In the genomic region with DNA sequence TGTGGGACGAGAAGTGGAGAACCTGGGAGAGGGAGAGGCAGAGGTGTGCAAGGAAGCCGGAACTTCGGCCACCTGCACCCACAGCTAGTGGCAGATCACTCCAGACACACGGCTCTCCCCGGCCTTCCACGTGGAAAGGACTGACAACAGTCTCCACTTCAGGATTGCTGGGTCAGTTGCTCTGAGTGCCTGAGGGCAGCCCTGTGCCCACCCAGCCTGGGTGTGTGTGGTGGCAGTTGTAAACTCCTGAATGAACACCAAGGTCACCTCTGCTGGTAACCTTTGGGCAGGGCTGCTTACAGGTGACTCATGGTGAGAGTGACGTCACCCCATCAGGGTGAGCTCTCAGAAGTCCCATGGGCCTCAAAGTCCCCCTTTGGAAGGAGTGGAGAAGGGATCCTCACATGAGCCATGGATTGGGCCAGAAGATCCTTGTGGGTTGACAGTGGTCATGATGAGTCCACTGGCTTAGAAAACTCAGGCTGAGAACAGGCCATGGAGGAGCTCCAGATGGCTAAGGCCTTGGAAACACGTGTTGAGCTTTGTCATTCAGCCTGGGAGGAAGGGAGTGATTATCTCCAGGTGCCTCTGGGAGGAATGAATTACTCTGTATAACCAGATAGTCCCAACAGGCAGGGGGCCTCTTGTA, we compare ENCODE assay signal across 10 cellular contexts.
DNase-seq lines count a peak whose midpoint lies in the region; ATAC-seq and TF ChIP-seq lines count a peak whose summit lies in the region.
"Had no signal": no experiment of that assay in that cellular context is flagged by ENCODE, and none has a peak within 500 bp of the region (broad histone marks: within the 10 kb centered on the region; RNA-seq: fewer than 3 reads in every experiment).

No MANE protein-coding gene starts in this region.

- H3K79me2 ChIP-seq in mammary epithelial cell (ENCODE audit: insufficient read depth, low read length) (peaks cover 80% of the 10 kb centered on the region), osteoblast (ENCODE audit: insufficient read depth, low read length) (peaks cover 49% of the 10 kb centered on the region)

- peak; percentile 93 for ATAC-seq in activated CD4-positive, alpha-beta T cell treated with anti-CD3 and anti-CD28 coated beads for 36 hours

- POLR2A ChIA-PET in activated CD4-positive, alpha-beta T cell treated with anti-CD3 and anti-CD28 coated beads for 36 hours (lab: Charles Lee) = interaction anchor here (0.6 kb wide), 2 partner anchors 77 to 762 kb away, joined by 3 read pairs; no protein-coding TSS in a partner anchor

- no peak for TF ChIP-seq CTCF in mammary epithelial cell (conservative IDR thresholded peaks at IDR 0.05 in 1 of 2, IDR thresholded peaks at IDR 0.05 in 1 of 2; ENCODE audit: extremely low read depth in 1 of 2, insufficient read depth in 1 of 2, low read depth in 1 of 2, low read length in 2 of 2)
- no peak for TF ChIP-seq CTCF in osteoblast (IDR thresholded peaks at IDR 0.05; ENCODE audit: extremely low read depth, low read depth, low read length)
- TF ChIP-seq CTCF in GM13976 (IDR thresholded peaks at IDR 0.05; ENCODE audit: borderline replicate concordance, control extremely low read depth, extremely low read depth, insufficient read depth, missing control alignments) = no peak

- H3K9me3 ChIP-seq in mammary epithelial cell (replicated peaks; ENCODE audit: insufficient read depth, low read length) (no peaks in the 10 kb centered on the region), osteoblast (ENCODE audit: low read depth, low read length) (no peaks in the 10 kb centered on the region)

- no TSS peak for BruUV-seq in mammary epithelial cell (replicated peaks; lab: Mats Ljungman, UMichigan)

- intact Hi-C loops in activated CD4-positive, alpha-beta T cell treated with anti-CD3 and anti-CD28 coated beads for 36 hours (cut with DNase I, micrococcal nuclease) = no loop called here
- intact Hi-C loops in mammary epithelial cell (cut with micrococcal nuclease) = no loop called here

- H3K27me3 ChIP-seq in mammary epithelial cell (ENCODE audit: insufficient read depth, low read length) = no peaks in the 10 kb centered on the region
- H3K27me3 ChIP-seq in osteoblast (ENCODE audit: insufficient read depth, low read length) = no peaks in the 10 kb centered on the region

- H3K4me3 Mint-ChIP-seq in activated CD4-positive, alpha-beta T cell treated with anti-CD3 and anti-CD28 coated beads for 36 hours = no peak overlapping the region
- H3K4me3 Mint-ChIP-seq: natural killer cell treated with Interleukin-12 subunit alpha and Interleukin-12 subunit beta and Interleukin-15 and Interleukin-18, amount 100 ng/mL, for 72 hours had no signal

- WGBS in mammary epithelial cell (ENCODE audit: low coverage, missing lambda C conversion rate) = 63% methylated on average over 3 of the region's 8 CpGs

- H3K4me2 ChIP-seq in mammary epithelial cell (ENCODE audit: insufficient read depth, low read depth, low read length) (no peak overlapping the region), osteoblast (ENCODE audit: insufficient read depth, low read length) (no peak overlapping the region)

- peaks cover 7% of the 10 kb centered on the region for H3K4me1 ChIP-seq in mammary epithelial cell (ENCODE audit: insufficient read depth, low read length)
- H3K4me1 ChIP-seq in osteoblast (ENCODE audit: insufficient read depth, low read length) = peaks cover 7% of the 10 kb centered on the region

- CTCF ChIA-PET in activated CD4-positive, alpha-beta T cell treated with anti-CD3 and anti-CD28 coated beads for 36 hours (lab: Charles Lee) = interaction anchor here (0.7 to 1.0 kb wide), 2 partner anchors 30 to 826 kb away, joined by 3 read pairs; no protein-coding TSS in a partner anchor
- CTCF ChIA-PET in mammary epithelial cell (lab: Charles Lee; ENCODE audit: low non-redundant PET) = no interaction called here

- H2AFZ ChIP-seq in mammary epithelial cell (ENCODE audit: low read depth, low read length) = no peak overlapping the region
- no peak overlapping the region for H2AFZ ChIP-seq in osteoblast (ENCODE audit: low read length)

- no peaks in the 10 kb centered on the region for H3K27me3 Mint-ChIP-seq in activated CD4-positive, alpha-beta T cell treated with anti-CD3 and anti-CD28 coated beads for 36 hours
- H3K27me3 Mint-ChIP-seq: natural killer cell treated with Interleukin-12 subunit alpha and Interleukin-12 subunit beta and Interleukin-15 and Interleukin-18, amount 100 ng/mL, for 72 hours had no signal

- peaks cover 3% of the 10 kb centered on the region for H3K36me3 ChIP-seq in mammary epithelial cell (ENCODE audit: insufficient read depth, low read length)
- H3K36me3 ChIP-seq in osteoblast (ENCODE audit: insufficient read depth, low read length) = peaks cover 6% of the 10 kb centered on the region

- peak; percentile 59 for DNase-seq in activated CD4-positive, alpha-beta T cell treated with anti-CD3 and anti-CD28 coated beads for 36 hours
- DNase-seq in activated CD4-positive, alpha-beta T cell treated with anti-CD3 and anti-CD28 coated beads, Interleukin-2, amount 50 U/mL, for 48 hours = no peak
- peak; percentile 1 for DNase-seq in NCI-H146 treated with DMSO at 0.1 percent for 48 hours (lab: John Stamatoyannopoulos, UW; ENCODE audit: unreplicated experiment)
- peak; percentile 46 for DNase-seq in mammary epithelial cell
- peak; percentile 85 for DNase-seq in osteoblast (ENCODE audit: insufficient read length, low spot score, missing footprints)
- DNase-seq in dedifferentiated amniotic fluid mesenchymal stem cell (ENCODE audit: extremely low spot score) = no peak
- DNase-seq in NCI-H1105 treated with DMSO at 0.1 percent for 48 hours (lab: John Stamatoyannopoulos, UW) = no peak
- no peak for DNase-seq in GM13976 (ENCODE audit: low spot score)

- in situ Hi-C loops in mammary epithelial cell (cut with MboI; ENCODE audit: low sequenced_read_pairs in 2 of 2) = no loop called here
- in situ Hi-C loops in GM13976 (cut with MboI; ENCODE audit: low sequenced_read_pairs, unreplicated experiment) = no loop called here

- H4K20me1 ChIP-seq in mammary epithelial cell (ENCODE audit: insufficient read depth, low read length) = no peaks in the 10 kb centered on the region
- H4K20me1 ChIP-seq in osteoblast (ENCODE audit: insufficient read depth, low read length) = peaks cover 69% of the 10 kb centered on the region

- no peak overlapping the region for H3K27ac Mint-ChIP-seq in activated CD4-positive, alpha-beta T cell treated with anti-CD3 and anti-CD28 coated beads for 36 hours
- H3K27ac Mint-ChIP-seq: natural killer cell treated with Interleukin-12 subunit alpha and Interleukin-12 subunit beta and Interleukin-15 and Interleukin-18, amount 100 ng/mL, for 72 hours had no signal

- H3K4me3 ChIP-seq in mammary epithelial cell (replicated peaks in 1 of 3; ENCODE audit: insufficient read depth in 1 of 3, low read depth in 2 of 3, low read length in 3 of 3) = no peak overlapping the region
- no peak overlapping the region for H3K4me3 ChIP-seq in osteoblast (ENCODE audit: insufficient read depth, low read length)
- H3K4me3 ChIP-seq: SK-N-MC had no signal

- H3K4me1 Mint-ChIP-seq in activated CD4-positive, alpha-beta T cell treated with anti-CD3 and anti-CD28 coated beads for 36 hours = peaks cover 58% of the 10 kb centered on the region

- no peak overlapping the region for H3K27ac ChIP-seq in mammary epithelial cell (ENCODE audit: insufficient read depth, low read depth, low read length)
- H3K27ac ChIP-seq in osteoblast (ENCODE audit: low read depth, low read length) = no peak overlapping the region
- H3K27ac ChIP-seq: SK-N-MC had no signal

- H3K9ac ChIP-seq in mammary epithelial cell (ENCODE audit: insufficient read depth, low read length) = no peak overlapping the region

- H3K9me3 Mint-ChIP-seq in activated CD4-positive, alpha-beta T cell treated with anti-CD3 and anti-CD28 coated beads for 36 hours (ENCODE audit: low read depth) = no peaks in the 10 kb centered on the region
- H3K9me3 Mint-ChIP-seq: natural killer cell treated with Interleukin-12 subunit alpha and Interleukin-12 subunit beta and Interleukin-15 and Interleukin-18, amount 100 ng/mL, for 72 hours had no signal

- dilution Hi-C loops in mammary epithelial cell (cut with HindIII; ENCODE audit: low sequenced_read_pairs) = no loop called here

- H3K36me3 Mint-ChIP-seq in activated CD4-positive, alpha-beta T cell treated with anti-CD3 and anti-CD28 coated beads for 36 hours (ENCODE audit: low read depth) = no peaks in the 10 kb centered on the region
- H3K36me3 Mint-ChIP-seq: natural killer cell treated with Interleukin-12 subunit alpha and Interleukin-12 subunit beta and Interleukin-15 and Interleukin-18, amount 100 ng/mL, for 72 hours had no signal

Comparison
In these comparisons a context has a peak if more than half of its experiments do, and no peak if none do; other contexts are left out.
1. DNase-seq: peak in activated CD4-positive, alpha-beta T cell treated with anti-CD3 and anti-CD28 coated beads for 36 hours (single experiment), NCI-H146 treated with DMSO at 0.1 percent for 48 hours (single experiment), mammary epithelial cell (single experiment) and osteoblast (single experiment); none in activated CD4-positive, alpha-beta T cell treated with anti-CD3 and anti-CD28 coated beads, Interleukin-2, amount 50 U/mL, for 48 hours (0 of 2), dedifferentiated amniotic fluid mesenchymal stem cell (single experiment), NCI-H1105 treated with DMSO at 0.1 percent for 48 hours (single experiment) and GM13976 (single experiment).